ENCODE assay signal across 10 cellular contexts in the genomic region with DNA sequence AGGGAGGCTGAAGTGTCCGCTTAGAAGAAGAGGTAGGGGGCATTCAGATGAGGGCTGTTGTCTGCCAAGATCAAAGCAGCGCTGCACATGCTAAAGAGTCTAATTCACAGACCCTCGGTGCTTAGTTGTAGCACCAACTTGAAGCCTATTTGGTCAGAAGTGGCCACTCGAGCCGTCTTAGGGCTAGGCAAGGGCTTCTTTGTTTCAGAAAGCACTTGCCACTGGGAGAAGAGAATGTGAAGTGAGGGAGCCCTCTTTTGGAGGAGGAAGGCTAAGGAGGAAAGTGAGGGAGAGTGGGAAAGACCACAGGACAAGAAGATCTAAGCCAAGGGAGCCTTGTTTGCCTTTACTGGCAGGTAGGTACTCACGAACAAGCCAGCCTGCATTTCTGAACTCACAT.
A peak's percentile ranks its signal among the peaks of the same experiment; 100 is the strongest.
DNase-seq lines count a peak whose midpoint lies in the region; ATAC-seq and TF ChIP-seq lines count a peak whose summit lies in the region.
"Had no signal": no experiment of that assay in that cellular context is flagged by ENCODE, and none has a peak within 500 bp of the region (broad histone marks: within the 10 kb centered on the region; RNA-seq: fewer than 3 reads in every experiment).

No MANE protein-coding gene starts in this region.

- H2BK5ac ChIP-seq in H9 (ENCODE audit: insufficient read length, low read length), result no peak overlapping the region

- ATAC-seq in Panc1, result no peak
- no peak for ATAC-seq in naive thymus-derived CD8-positive, alpha-beta T cell
- ATAC-seq in GM21619 (IDR thresholded peaks at IDR 0.05; ENCODE audit: unreplicated experiment), result no peak

- no peaks in the 10 kb centered on the region for H3K27me3 Mint-ChIP-seq in H9 (ENCODE audit: low read depth)
- peaks cover 4% of the 10 kb centered on the region for H3K27me3 Mint-ChIP-seq in progenitor cell of endocrine pancreas
- H3K27me3 Mint-ChIP-seq in naive thymus-derived CD8-positive, alpha-beta T cell, result peaks cover 3 to 33% (median 11%) of the 10 kb centered on the region in 5 donors

- H3K4me2 ChIP-seq in H9 (ENCODE audit: insufficient read depth, insufficient read length, low read length), result no peak overlapping the region

- no peaks in the 10 kb centered on the region for H3K79me1 ChIP-seq in H9 (ENCODE audit: insufficient read depth, low read depth, low read length, poor library complexity, severe bottlenecking)

- H3K4me3 ChIP-seq in Panc1 (ENCODE audit: low read depth in 2 of 2, low read length in 2 of 2), result no peak overlapping the region
- no peak overlapping the region for H3K4me3 ChIP-seq in fibroblast of villous mesenchyme (ENCODE audit: low read depth, low read length)

- no peak overlapping the region for H3T11ph ChIP-seq in H9 (ENCODE audit: low read length)

- no peak overlapping the region for H3K4ac ChIP-seq in H9 (ENCODE audit: low read depth, low read length)

- no peak overlapping the region for H3K18ac ChIP-seq in H9 (ENCODE audit: insufficient read length, low read depth, low read length)

- WGBS in H9 (ENCODE audit: extremely low coverage, insufficient read length, low lambda C conversion rate), result no CpG with 5 or more reads among the region's 6 CpGs

- H3K4me3 Mint-ChIP-seq in H9 (no peak overlapping the region), progenitor cell of endocrine pancreas (ENCODE audit: low read depth) (no peak overlapping the region)
- H3K4me3 Mint-ChIP-seq in naive thymus-derived CD8-positive, alpha-beta T cell, result no peak overlapping the region

- TF ChIP-seq CTCF in H9 (conservative IDR thresholded peaks at IDR 0.05), result peak; percentile 51
- 0 out of 2 replicates have a peak, but pooled peaks have one; percentile 16 for TF ChIP-seq CTCF in Panc1 (IDR thresholded peaks at IDR 0.05)
- peak; percentile 40 for TF ChIP-seq CTCF in fibroblast of villous mesenchyme (IDR thresholded peaks at IDR 0.05; ENCODE audit: insufficient read depth, low read depth, low read length)
- peak; percentile 9 for TF ChIP-seq CTCF in progenitor cell of endocrine pancreas (IDR thresholded peaks at IDR 0.05; ENCODE audit: unreplicated experiment)

- no peak overlapping the region for H3K23ac ChIP-seq in H9 (ENCODE audit: insufficient read length, low read depth, low read length)

- intact Hi-C loops in Panc1 (cut with micrococcal nuclease; ENCODE audit: unreplicated experiment), result no loop called here

- H4K8ac ChIP-seq in H9 (replicated peaks; ENCODE audit: insufficient read length, low read depth, low read length), result no peak overlapping the region

- no peak overlapping the region for H2BK15ac ChIP-seq in H9 (ENCODE audit: low read depth, low read length)

- H3K27ac ChIP-seq in H9 (ENCODE audit: insufficient read length, low read depth, low read length), result no peak overlapping the region
- no peak overlapping the region for H3K27ac ChIP-seq in Panc1 (ENCODE audit: low read length)

- CTCF ChIA-PET in Panc1 (lab: Charles Lee), result no interaction called here

- H3K27me3 ChIP-seq in H9 (ENCODE audit: insufficient read depth, low read length) (no peaks in the 10 kb centered on the region), Panc1 (ENCODE audit: control insufficient read depth, insufficient read depth, low read length) (no peaks in the 10 kb centered on the region)

- DNase-seq in H9 (peak; percentile 49), Panc1 (ENCODE audit: low read depth, low spot score) (no peak), fibroblast of villous mesenchyme (ENCODE audit: low read depth) (peak; percentile 36), progenitor cell of endocrine pancreas (ENCODE audit: low spot score, unreplicated experiment) (no peak), NCI-H345 treated with DMSO at 0.1 percent for 48 hours (lab: John Stamatoyannopoulos, UW; ENCODE audit: unreplicated experiment) (no peak)
- no peak for DNase-seq in naive thymus-derived CD8-positive, alpha-beta T cell
- DNase-seq: activated T-cell treated with anti-CD3 and anti-CD28 coated beads for 4 hours, NCI-H1694, T-helper 1 cell had no signal

- H2AFZ ChIP-seq in H9 (ENCODE audit: low read length), result peak overlapping the region; percentile 4

- H3K4me1 Mint-ChIP-seq in H9, result peaks cover 13 to 17% of the 10 kb centered on the region in 2 experiments
- no peaks in the 10 kb centered on the region for H3K4me1 Mint-ChIP-seq in progenitor cell of endocrine pancreas (ENCODE audit: low read depth)
- H3K4me1 Mint-ChIP-seq in naive thymus-derived CD8-positive, alpha-beta T cell, result no peaks in the 10 kb centered on the region

- H3K9me3 Mint-ChIP-seq in H9, result peaks cover 20 to 24% of the 10 kb centered on the region in 2 experiments
- peaks cover 16% of the 10 kb centered on the region for H3K9me3 Mint-ChIP-seq in progenitor cell of endocrine pancreas (ENCODE audit: low read depth)
- peaks cover 0 to 29% (median 13%) of the 10 kb centered on the region in 9 donors for H3K9me3 Mint-ChIP-seq in naive thymus-derived CD8-positive, alpha-beta T cell

- H4K91ac ChIP-seq in H9 (ENCODE audit: insufficient read length, low read depth, low read length), result no peak overlapping the region

- H3K14ac ChIP-seq in H9 (ENCODE audit: insufficient read depth, low read length), result no peak overlapping the region

- H3K36me3 Mint-ChIP-seq in H9 (ENCODE audit: insufficient read depth in 1 of 3, low read depth in 3 of 3), result peaks cover 0 to 14% (median 11%) of the 10 kb centered on the region in 3 experiments; a peak in 5 of 7 replicates
- no peaks in the 10 kb centered on the region for H3K36me3 Mint-ChIP-seq in progenitor cell of endocrine pancreas (ENCODE audit: insufficient read depth)
- peaks cover 0 to 10% (median 0%) of the 10 kb centered on the region in 3 donors for H3K36me3 Mint-ChIP-seq in naive thymus-derived CD8-positive, alpha-beta T cell

- no TSS peak for BruUV-seq in Panc1 (replicated peaks; lab: Mats Ljungman, UMichigan)

- no peak overlapping the region for H2BK20ac ChIP-seq in H9 (ENCODE audit: low read depth, low read length, poor library complexity, severe bottlenecking)

- H3K56ac ChIP-seq in H9 (ENCODE audit: insufficient read length, low read depth, low read length), result no peak overlapping the region

- H2BK12ac ChIP-seq in H9 (ENCODE audit: insufficient read length, low read depth, low read length), result no peak overlapping the region

- no peak overlapping the region for H4K5ac ChIP-seq in H9 (ENCODE audit: insufficient read length, low read depth, low read length)

- H2AK5ac ChIP-seq in H9 (ENCODE audit: insufficient read length, low read length), result no peak overlapping the region

- H3K23me2 ChIP-seq in H9 (ENCODE audit: insufficient read length, low read depth, low read length, poor library complexity, severe bottlenecking), result no peaks in the 10 kb centered on the region

- no peaks in the 10 kb centered on the region for H3K36me3 ChIP-seq in Panc1 (ENCODE audit: control insufficient read depth, insufficient read depth, low read length)

- H3K27ac Mint-ChIP-seq in H9, result peak overlapping the region in 1 of 3 experiments; percentile 62; a peak in 1 of 7 replicates
- peak overlapping the region; percentile 86 for H3K27ac Mint-ChIP-seq in progenitor cell of endocrine pancreas
- H3K27ac Mint-ChIP-seq in naive thymus-derived CD8-positive, alpha-beta T cell, result no peak overlapping the region

- POLR2A ChIA-PET in Panc1 (lab: Charles Lee), result no interaction called here
- POLR2A ChIA-PET in naive thymus-derived CD8-positive, alpha-beta T cell (lab: Charles Lee), result no interaction called here

- in situ Hi-C loops in Panc1 (cut with HindIII; ENCODE audit: low pct_unique_long_range_greater_than_20kb, low sequenced_read_pairs), result no loop called here

- H3K9me3 ChIP-seq in H9 (ENCODE audit: control insufficient read depth, low read depth, low read length), result no peaks in the 10 kb centered on the region
- H3K9me3 ChIP-seq in Panc1 (ENCODE audit: control insufficient read depth, insufficient read depth, low read depth, low read length), result no peaks in the 10 kb centered on the region

- no peak overlapping the region for H2BK120ac ChIP-seq in H9 (ENCODE audit: low read depth, low read length, poor library complexity, severe bottlenecking)

- no peaks in the 10 kb centered on the region for H4K20me1 ChIP-seq in H9 (ENCODE audit: control insufficient read depth, insufficient read depth, insufficient read length)

- H3K4me1 ChIP-seq in H9 (ENCODE audit: insufficient read depth, low read length) (peaks cover 5% of the 10 kb centered on the region; the same call in 1 of the 2 replicates), Panc1 (ENCODE audit: control insufficient read depth, insufficient read depth, low read length) (no peaks in the 10 kb centered on the region)

- H3K79me2 ChIP-seq in H9 (ENCODE audit: insufficient read depth, low read length), result no peaks in the 10 kb centered on the region

- H3K9ac ChIP-seq in H9 (ENCODE audit: extremely low read depth, insufficient read length, low read length), result no peak overlapping the region

Comparison
In these comparisons a context has a peak if more than half of its experiments do, and no peak if none do; other contexts are left out.
1. DNase-seq: peak in H9 (single experiment) and fibroblast of villous mesenchyme (single experiment); none in Panc1 (single experiment), progenitor cell of endocrine pancreas (single experiment), naive thymus-derived CD8-positive, alpha-beta T cell (0 of 10) and NCI-H345 treated with DMSO at 0.1 percent for 48 hours (single experiment).
2. Peak in every context shown above with its lines, with median percentiles within 50 percentile points of each other: CTCF ChIP-seq.